ENCODE assay signal across 12 cellular contexts in genomic region chrX:153281784-153282183, GRCh38. TPM values are rescaled to one million over a fixed set of nuclear protein-coding genes. Genes with fewer than 3 reads are reported as not detected.
"Had no signal": no experiment of that assay in that cellular context is flagged by ENCODE, and none has a peak within 500 bp of the region (broad histone marks: within the 10 kb centered on the region; RNA-seq: fewer than 3 reads in every experiment).

No MANE protein-coding gene starts in this region.

RNA-seq across cellular contexts. Expression of gene PNMA6F, which starts 39.8 kb away (rescaled TPM):
- total RNA-seq: stomach, subcutaneous adipose tissue, suprapubic skin, thoracic aorta, thyroid gland, transverse colon, upper lobe of left lung, upper lobe of right lung, ureter, urinary bladder, uterus, vagina had no signal
- polyA plus RNA-seq: stomach, urinary bladder had no signal
